Comparison of ENCODE assay signal across 1 cellular context in the genomic region with DNA sequence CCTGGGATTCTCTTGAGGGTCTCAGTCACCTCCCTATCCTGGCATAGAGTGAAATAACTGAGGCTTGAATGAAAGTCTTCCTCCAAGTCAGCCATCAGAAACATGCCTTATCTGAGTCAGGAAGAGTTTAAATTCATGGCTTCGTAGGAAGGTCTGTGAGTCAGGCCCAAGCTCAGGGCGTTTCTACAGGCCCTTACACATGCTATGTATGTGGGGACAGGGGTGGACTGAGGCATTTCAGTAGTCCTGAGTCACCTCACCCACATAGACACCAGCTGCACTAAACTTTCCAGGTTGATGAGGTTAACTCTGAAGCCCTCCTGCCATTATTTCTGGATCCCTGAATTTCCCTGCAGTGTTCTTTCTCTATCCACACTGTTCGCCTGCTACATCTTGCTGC.
TF ChIP-seq lines count a peak whose summit lies in the region.

No MANE protein-coding gene starts in this region.

TF ChIP-seq in SK-N-SH treated with all-trans-retinoic acid at 6 μM for 48 hours, 23 proteins besides CTCF, POLR2A, EP300 and RAD21 (continued from another document):
- TF ChIP-seq ARNTL (CRISPR knock-in tag; IDR thresholded peaks at IDR 0.05; ENCODE audit: borderline replicate concordance, low read depth), result no peak
- no peak for TF ChIP-seq CREB5 (CRISPR knock-in tag; IDR thresholded peaks at IDR 0.05; ENCODE audit: low read depth)
- TF ChIP-seq ZNF565 (CRISPR knock-in tag; conservative IDR thresholded peaks at IDR 0.05; ENCODE audit: low read depth), result no peak
- TF ChIP-seq SNAI2 (CRISPR knock-in tag; IDR thresholded peaks at IDR 0.05), result no peak
- TF ChIP-seq ZNF8 (CRISPR knock-in tag; IDR thresholded peaks at IDR 0.05), result no peak
- TF ChIP-seq ESRRG (CRISPR knock-in tag; IDR thresholded peaks at IDR 0.05), result no peak
- no peak for TF ChIP-seq OSR1 (CRISPR knock-in tag; IDR thresholded peaks at IDR 0.05)
- TF ChIP-seq TSHZ2 (CRISPR knock-in tag; IDR thresholded peaks at IDR 0.05), result no peak
- no peak for TF ChIP-seq TCF4 (CRISPR knock-in tag; IDR thresholded peaks at IDR 0.05; ENCODE audit: borderline replicate concordance)
- TF ChIP-seq ZFP30 (CRISPR knock-in tag; IDR thresholded peaks at IDR 0.05), result no peak
- no peak for TF ChIP-seq CSRNP3 (CRISPR knock-in tag; IDR thresholded peaks at IDR 0.05)
